In the genomic region with DNA sequence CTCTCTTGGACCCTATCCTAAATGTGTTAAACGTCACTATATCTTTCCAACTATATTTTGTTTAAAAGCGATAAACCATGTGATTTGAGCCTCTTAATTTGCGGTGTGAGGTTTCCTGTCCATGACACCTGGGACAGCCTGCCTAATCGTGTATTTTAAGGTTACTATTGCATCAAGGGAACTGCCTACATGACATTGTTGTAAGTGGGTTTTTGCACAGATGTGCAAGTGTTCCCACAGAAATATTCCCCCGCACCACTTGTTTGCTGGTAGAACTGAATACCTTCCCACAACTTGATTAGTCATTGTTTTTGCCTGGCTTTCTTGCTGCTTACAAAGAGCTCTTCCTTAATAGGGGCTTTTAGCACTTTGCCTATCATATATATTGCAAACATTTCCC, we compare ENCODE assay signal across 23 cellular contexts. TPM values are rescaled to one million over a fixed set of nuclear protein-coding genes. Genes with fewer than 3 reads are reported as not detected.
DNase-seq lines count a peak whose midpoint lies in the region; ATAC-seq and TF ChIP-seq lines count a peak whose summit lies in the region.
"Had no signal": no experiment of that assay in that cellular context is flagged by ENCODE, and none has a peak within 500 bp of the region (broad histone marks: within the 10 kb centered on the region; RNA-seq: fewer than 3 reads in every experiment).

No MANE protein-coding gene starts in this region.

- no peak overlapping the region for H3K56ac ChIP-seq in IMR-90 (ENCODE audit: extremely low read depth, insufficient read depth, low read length)

- H3K4me1 Mint-ChIP-seq in central memory CD8-positive, alpha-beta T cell = no peaks in the 10 kb centered on the region
- H3K4me1 Mint-ChIP-seq in CD14-positive monocyte = peaks cover 6% of the 10 kb centered on the region

- H2BK15ac ChIP-seq in IMR-90 (ENCODE audit: low read depth, low read length) = no peak overlapping the region

- no peak overlapping the region for H3K4ac ChIP-seq in IMR-90 (ENCODE audit: low read depth, low read length)

- no peak overlapping the region for H4K91ac ChIP-seq in IMR-90 (ENCODE audit: insufficient read depth, low read depth, low read length)

- H3K4me1 ChIP-seq in BLaER1 (peaks cover 18% of the 10 kb centered on the region), IMR-90 (ENCODE audit: control insufficient read depth, insufficient read depth, low read length) (peaks cover 7% of the 10 kb centered on the region; the same call in 1 of the 2 replicates)

- no peak overlapping the region for H2AK9ac ChIP-seq in IMR-90 (replicated peaks; ENCODE audit: low read depth, low read length, poor library complexity)

- H3K27me3 ChIP-seq in BLaER1 (no peaks in the 10 kb centered on the region), IMR-90 (ENCODE audit: control insufficient read depth, insufficient read depth, low read length) (peaks cover 7% of the 10 kb centered on the region)

- peaks cover 12% of the 10 kb centered on the region for H3K27me3 Mint-ChIP-seq in central memory CD8-positive, alpha-beta T cell
- H3K27me3 Mint-ChIP-seq in CD14-positive monocyte (ENCODE audit: low read depth in 3 of 3) = peaks cover 15 to 21% (median 18%) of the 10 kb centered on the region in 3 donors

- no peak overlapping the region for H3K18ac ChIP-seq in IMR-90 (ENCODE audit: low read depth, low read length)

- intact Hi-C loops in IMR-90 (cut with micrococcal nuclease) = no loop called here
- intact Hi-C loops in CD14-positive monocyte (cut with micrococcal nuclease) = no loop called here

- H3K4me3 ChIP-seq in BLaER1 (no peak overlapping the region), IMR-90 (ENCODE audit: insufficient read depth, low read depth, low read length) (no peak overlapping the region)
- H3K4me3 ChIP-seq: heart left ventricle had no signal

- no peak overlapping the region for H3K27ac Mint-ChIP-seq in central memory CD8-positive, alpha-beta T cell (ENCODE audit: low read depth)
- no peak overlapping the region for H3K27ac Mint-ChIP-seq in CD14-positive monocyte
- H3K27ac Mint-ChIP-seq: CD8-positive, alpha-beta T cell; memory B cell; natural killer cell treated with Interleukin-12 subunit alpha and Interleukin-12 subunit beta and Interleukin-15 and Interleukin-18, amount 100 ng/mL, for 72 hours had no signal

- TF ChIP-seq CTCF in IMR-90 (conservative IDR thresholded peaks at IDR 0.05; ENCODE audit: low read depth, low read length) = no peak
- no peak for TF ChIP-seq CTCF in CD14-positive monocyte (IDR thresholded peaks at IDR 0.05)

- H4K20me1 ChIP-seq in BLaER1 = no peaks in the 10 kb centered on the region
- H4K20me1 ChIP-seq in IMR-90 (ENCODE audit: insufficient read depth, low read length) = no peaks in the 10 kb centered on the region

- H2AFZ ChIP-seq in IMR-90 (replicated peaks; ENCODE audit: low read length, poor library complexity) = no peak overlapping the region

- dilution Hi-C loops in IMR-90 (cut with HindIII; ENCODE audit: low sequenced_read_pairs, unreplicated experiment) = no loop called here

- DNase-seq in IMR-90 (peak; percentile 19), HT-29 (ENCODE audit: low spot score) (no peak), NK-92 (lab: John Stamatoyannopoulos, UW; ENCODE audit: unreplicated experiment) (no peak), CD14-positive monocyte (ENCODE audit: low spot score) (no peak)
- no peak for DNase-seq in central memory CD8-positive, alpha-beta T cell (ENCODE audit: low spot score in 2 of 2)
- no peak for DNase-seq in activated effector memory CD4-positive, alpha-beta T cell treated with anti-CD3 and anti-CD28 coated beads, Interleukin-2, amount 50 U/mL, for 16 hours
- DNase-seq: activated CD4-positive, alpha-beta T cell treated with anti-CD3 and anti-CD28 coated beads for 1 hour; activated effector memory CD4-positive, alpha-beta T cell treated with Interleukin-2 at 50 U/mL for 16 hours; amniotic stem cell; CD8-positive, alpha-beta T cell; cerebellar nuclear complex; effector memory CD4-positive, alpha-beta T cell; heart left ventricle; NCI-H1048; NCI-H2081 treated with DMSO at 0.1 percent for 48 hours; NCI-H524 treated with DMSO at 0.1 percent for 48 hours; stimulated activated CD4-positive, alpha-beta T cell treated with anti-CD3 and anti-CD28 coated beads, Interleukin-4, amount 100 ng/mL, for 24 hours; substantia nigra had no signal

- H3K27ac ChIP-seq in BLaER1 = no peak overlapping the region
- H3K27ac ChIP-seq in IMR-90 (ENCODE audit: insufficient read depth, low read length) = no peak overlapping the region
- H3K27ac ChIP-seq: heart left ventricle had no signal

- no peak overlapping the region for H2AK5ac ChIP-seq in IMR-90 (ENCODE audit: low read depth, low read length)

- H3K79me1 ChIP-seq in IMR-90 (ENCODE audit: low read depth in 1 of 2, low read length in 2 of 2) = no peaks in the 10 kb centered on the region; a peak in 1 of 4 replicates

- peaks cover 2% of the 10 kb centered on the region for H3K36me3 Mint-ChIP-seq in central memory CD8-positive, alpha-beta T cell (ENCODE audit: insufficient read depth)
- H3K36me3 Mint-ChIP-seq in CD14-positive monocyte = peaks cover 12 to 20% of the 10 kb centered on the region in 2 donors
- H3K36me3 Mint-ChIP-seq: natural killer cell treated with Interleukin-12 subunit alpha and Interleukin-12 subunit beta and Interleukin-15 and Interleukin-18, amount 100 ng/mL, for 72 hours had no signal

- no peak overlapping the region for H3K23ac ChIP-seq in IMR-90 (ENCODE audit: low read depth, low read length)

- H3K4me3 Mint-ChIP-seq in central memory CD8-positive, alpha-beta T cell = no peak overlapping the region
- no peak overlapping the region for H3K4me3 Mint-ChIP-seq in CD14-positive monocyte
- H3K4me3 Mint-ChIP-seq: CD8-positive, alpha-beta T cell; memory B cell; natural killer cell treated with Interleukin-12 subunit alpha and Interleukin-12 subunit beta and Interleukin-15 and Interleukin-18, amount 100 ng/mL, for 72 hours had no signal

- no peak overlapping the region for H4K5ac ChIP-seq in IMR-90 (ENCODE audit: low read depth, low read length)

- H3K14ac ChIP-seq in IMR-90 (replicated peaks; ENCODE audit: low read depth, low read length) = no peak overlapping the region

- H3K9me3 Mint-ChIP-seq in central memory CD8-positive, alpha-beta T cell = no peaks in the 10 kb centered on the region
- H3K9me3 Mint-ChIP-seq in CD14-positive monocyte = peaks cover 0 to 10% (median 4%) of the 10 kb centered on the region in 7 donors
- H3K9me3 Mint-ChIP-seq: CD8-positive, alpha-beta T cell; memory B cell; natural killer cell treated with Interleukin-12 subunit alpha and Interleukin-12 subunit beta and Interleukin-15 and Interleukin-18, amount 100 ng/mL, for 72 hours had no signal

- H3K9me1 ChIP-seq in IMR-90 (ENCODE audit: insufficient read depth, low read length) = no peaks in the 10 kb centered on the region

- no peak overlapping the region for H4K8ac ChIP-seq in IMR-90 (ENCODE audit: low read depth in 2 of 2, low read length in 2 of 2)

- ATAC-seq in GM18868 (IDR thresholded peaks at IDR 0.05; ENCODE audit: unreplicated experiment) = peak; percentile 65
- ATAC-seq in IMR-90 (ENCODE audit: low read depth) = no peak
- peak; percentile 24 for ATAC-seq in central memory CD8-positive, alpha-beta T cell (replicated peaks; ENCODE audit: extremely low read depth, poor library complexity, severe bottlenecking)
- ATAC-seq: CD8-positive, alpha-beta T cell; heart left ventricle; natural killer cell treated with Interleukin-12 subunit alpha and Interleukin-12 subunit beta and Interleukin-15 and Interleukin-18, amount 100 ng/mL, for 72 hours had no signal

- no peak overlapping the region for H2BK20ac ChIP-seq in IMR-90 (ENCODE audit: low read depth, low read length)

- H3K9ac ChIP-seq in BLaER1 = no peak overlapping the region
- H3K9ac ChIP-seq in IMR-90 (ENCODE audit: low read depth, low read length) = no peak overlapping the region

- no peak overlapping the region for H2BK120ac ChIP-seq in IMR-90 (ENCODE audit: low read depth, low read length)

- CTCF ChIA-PET in IMR-90 (lab: Yijun Ruan, JAX) = interaction anchor here (0.6 kb wide), 1 partner anchor 323 kb away, joined by 3 read pairs; no protein-coding TSS in a partner anchor

- H3K36me3 ChIP-seq in BLaER1 (peaks cover 13% of the 10 kb centered on the region), IMR-90 (ENCODE audit: control insufficient read depth, insufficient read depth, low read length) (no peaks in the 10 kb centered on the region)

- no TSS peak for BruUV-seq in IMR-90 (replicated peaks; lab: Mats Ljungman, UMichigan)

- TF ChIP-seq POLR2A in IMR-90 (IDR thresholded peaks at IDR 0.05; ENCODE audit: low read depth, low read length) = no peak

- H2BK5ac ChIP-seq in IMR-90 (ENCODE audit: low read depth, low read length, poor library complexity, severe bottlenecking) = no peak overlapping the region

- 71% methylated on average over 1 of the region's 5 CpGs; no CpG with 5 or more reads in 1 of the 2 experiments for WGBS in IMR-90 (ENCODE audit: extremely low coverage in 2 of 2, insufficient read length in 1 of 2), 2 experiments

- TF ChIP-seq RAD21 in IMR-90 (IDR thresholded peaks at IDR 0.05; ENCODE audit: low read length) = no peak

- POLR2A ChIA-PET in IMR-90 (lab: Charles Lee; ENCODE audit: unreplicated experiment) = no interaction called here

- in situ Hi-C loops in IMR-90 (cut with MboI; ENCODE audit: low sequenced_read_pairs) = no loop called here

- H3K9me3 ChIP-seq in BLaER1 = peaks cover 8% of the 10 kb centered on the region
- no peaks in the 10 kb centered on the region for H3K9me3 ChIP-seq in IMR-90 (ENCODE audit: control insufficient read depth, insufficient read depth, low read length)

- H3K4me2 ChIP-seq in BLaER1 (peak overlapping the region; percentile 25), IMR-90 (ENCODE audit: low read depth, low read length) (no peak overlapping the region)

TF ChIP-seq in IMR-90, 13 proteins besides CTCF, POLR2A, EP300 and RAD21 (continues in another document):
- TF ChIP-seq RFX5 (IDR thresholded peaks at IDR 0.05; ENCODE audit: low read depth, low read length) = no peak

RNA-seq across cellular contexts. Expression of gene FAM184B, which starts 5.1 kb away (rescaled TPM):
- 0.18 and 0.28 TPM in 2 replicates for total RNA-seq in IMR-90 (2012; rRNA removed)
- polyA plus RNA-seq in IMR-90 (2012; rRNA removed) (0.07 and 0.13 TPM in 2 replicates), CD14-positive monocyte (not detected)
- 0.07 and 0.08 TPM in 2 replicates for polyA plus RNA-seq in IMR-90 (2012; cell fraction: cytosol; rRNA removed)
- polyA plus RNA-seq in IMR-90 (2012; cell fraction: nucleus; rRNA removed; ENCODE audit: low replicate concordance) = 0.03 and 0.06 TPM in 2 replicates
- total RNA-seq in HT-29 (2014; rRNA removed; shearing (Covaris generic)) = not detected in 2 replicates
- total RNA-seq: CD8-positive, alpha-beta T cell; natural killer cell treated with Interleukin-12 subunit alpha and Interleukin-12 subunit beta and Interleukin-15 and Interleukin-18, amount 100 ng/mL, for 72 hours; SK-MEL-5 had no signal

RNA-seq across cellular contexts. Expression of gene DCAF16, which starts 24.0 kb away (rescaled TPM):
- 23.6 and 31.5 TPM in 2 replicates for total RNA-seq in IMR-90 (2012; rRNA removed)
- polyA plus RNA-seq in IMR-90 (2012; rRNA removed) = 15.0 and 15.1 TPM in 2 replicates
- polyA plus RNA-seq in IMR-90 (2012; cell fraction: cytosol; rRNA removed) = 8.7 and 13.0 TPM in 2 replicates
- polyA plus RNA-seq in IMR-90 (2012; cell fraction: nucleus; rRNA removed; ENCODE audit: low replicate concordance) = 12.6 and 33.6 TPM in 2 replicates
- total RNA-seq in HT-29 (2014; rRNA removed; shearing (Covaris generic)) = 24.4 and 30.4 TPM in 2 replicates
- polyA plus RNA-seq in CD14-positive monocyte = 1 to 10 TPM; 4.1 to 4.6 TPM

RNA-seq across cellular contexts. Expression of gene NCAPG, which starts 24.2 kb away (rescaled TPM):
- total RNA-seq in IMR-90 (2012; rRNA removed) = 26.7 and 41.7 TPM in 2 replicates
- polyA plus RNA-seq in IMR-90 (2012; rRNA removed) = 9.1 and 10.9 TPM in 2 replicates
- polyA plus RNA-seq in IMR-90 (2012; cell fraction: cytosol; rRNA removed) = 1.1 and 2.8 TPM in 2 replicates
- polyA plus RNA-seq in IMR-90 (2012; cell fraction: nucleus; rRNA removed; ENCODE audit: low replicate concordance) = 0.86 and 6.0 TPM in 2 replicates
- 20.7 and 25.2 TPM in 2 replicates for total RNA-seq in HT-29 (2014; rRNA removed; shearing (Covaris generic))
- polyA plus RNA-seq in CD14-positive monocyte = not detected
